In the genomic region with DNA sequence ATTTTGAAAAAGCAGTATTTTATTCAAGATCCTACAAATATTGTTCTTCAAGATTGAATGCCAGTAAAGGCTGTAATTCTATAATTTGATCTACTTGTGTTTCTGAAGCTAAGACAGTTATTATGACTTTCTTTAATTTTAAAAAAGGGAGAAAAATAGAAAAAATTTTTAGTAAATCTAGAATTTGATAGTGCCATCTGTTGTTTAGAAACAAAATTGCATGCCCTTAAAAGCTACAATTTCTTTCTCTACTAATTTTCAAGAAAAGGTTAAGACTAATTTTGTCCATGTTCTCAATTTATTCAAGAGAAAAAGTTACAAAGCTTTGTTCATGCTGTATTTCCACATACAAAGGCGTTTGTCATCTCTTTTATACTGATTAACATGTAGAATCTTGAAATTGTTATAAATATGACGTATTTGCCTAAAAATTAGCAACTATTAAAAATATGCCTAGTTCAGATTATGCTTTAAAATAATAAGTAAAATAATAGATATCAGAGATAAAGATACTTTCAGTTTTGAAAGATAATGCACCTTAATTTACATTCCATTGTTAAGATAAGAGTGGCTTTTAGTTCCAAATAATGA, we compare ENCODE assay signal across 11 cellular contexts. TPM values are rescaled to one million over a fixed set of nuclear protein-coding genes. Genes with fewer than 3 reads are reported as not detected.
DNase-seq lines count a peak whose midpoint lies in the region; ATAC-seq and TF ChIP-seq lines count a peak whose summit lies in the region.
"Had no signal": no experiment of that assay in that cellular context is flagged by ENCODE, and none has a peak within 500 bp of the region (broad histone marks: within the 10 kb centered on the region; RNA-seq: fewer than 3 reads in every experiment).

No MANE protein-coding gene starts in this region.

- no peak overlapping the region for H3K27ac ChIP-seq in WERI-Rb-1

- TF ChIP-seq CTCF in natural killer cell (IDR thresholded peaks at IDR 0.05) (peak; percentile 45), WERI-Rb-1 (IDR thresholded peaks at IDR 0.05; ENCODE audit: low read depth, low read length) (0 out of 2 replicates have a peak, but pooled peaks have one; percentile 13)

- H3K27ac Mint-ChIP-seq in natural killer cell: no peak overlapping the region
- H3K27ac Mint-ChIP-seq in natural killer cell treated with Interleukin-12 subunit alpha and Interleukin-12 subunit beta and Interleukin-15 and Interleukin-18, amount 100 ng/mL, for 72 hours: no peak overlapping the region

- no peak for DNase-seq in natural killer cell
- DNase-seq in natural killer cell treated with Interleukin-12 subunit alpha and Interleukin-12 subunit beta and Interleukin-15 and Interleukin-18, amount 100 ng/mL, for 72 hours (ENCODE audit: low spot score): no peak
- DNase-seq in WERI-Rb-1: no peak
- DNase-seq in inferior parietal cortex (ENCODE audit: extremely low spot score): peak; percentile 26
- DNase-seq in NCI-H1694 treated with DMSO at 0.1 percent for 48 hours (lab: John Stamatoyannopoulos, UW): no peak
- no peak for DNase-seq in NCI-H526 treated with DMSO at 0.1 percent for 48 hours (lab: John Stamatoyannopoulos, UW)
- no peak for DNase-seq in activated naive CD4-positive, alpha-beta T cell (lab: John Stamatoyannopoulos, UW)
- DNase-seq: activated T-cell treated with anti-CD3 and anti-CD28 coated beads, Interleukin-2, amount 50 U/mL, for 1 hour; Calu3 had no signal

- no peak overlapping the region for H3K4me3 Mint-ChIP-seq in natural killer cell
- H3K4me3 Mint-ChIP-seq in natural killer cell treated with Interleukin-12 subunit alpha and Interleukin-12 subunit beta and Interleukin-15 and Interleukin-18, amount 100 ng/mL, for 72 hours: no peak overlapping the region

- no peak overlapping the region for H3K4me3 ChIP-seq in WERI-Rb-1 (ENCODE audit: low read depth, low read length)

- ATAC-seq in natural killer cell (no peak), GM19328 (IDR thresholded peaks at IDR 0.05; ENCODE audit: unreplicated experiment) (no peak)
- ATAC-seq in natural killer cell treated with Interleukin-12 subunit alpha and Interleukin-12 subunit beta and Interleukin-15 and Interleukin-18, amount 100 ng/mL, for 72 hours: no peak
- ATAC-seq: esophagus mucosa had no signal

- intact Hi-C loops in natural killer cell (cut with micrococcal nuclease): no loop called here

- no peaks in the 10 kb centered on the region for H3K36me3 ChIP-seq in WERI-Rb-1

- H3K9me3 ChIP-seq in WERI-Rb-1 (ENCODE audit: severe bottlenecking): peaks cover 3% of the 10 kb centered on the region

- no peaks in the 10 kb centered on the region for H3K27me3 ChIP-seq in WERI-Rb-1 (ENCODE audit: insufficient read depth, low read depth, severe bottlenecking)

- H3K27me3 Mint-ChIP-seq in natural killer cell (ENCODE audit: low read depth in 2 of 2): peaks cover 0 to 7% of the 10 kb centered on the region in 2 donors
- H3K27me3 Mint-ChIP-seq in natural killer cell treated with Interleukin-12 subunit alpha and Interleukin-12 subunit beta and Interleukin-15 and Interleukin-18, amount 100 ng/mL, for 72 hours: peaks cover 6 to 9% of the 10 kb centered on the region in 2 donors

- H3K4me1 Mint-ChIP-seq in natural killer cell: no peaks in the 10 kb centered on the region
- no peaks in the 10 kb centered on the region for H3K4me1 Mint-ChIP-seq in natural killer cell treated with Interleukin-12 subunit alpha and Interleukin-12 subunit beta and Interleukin-15 and Interleukin-18, amount 100 ng/mL, for 72 hours (ENCODE audit: low read depth in 2 of 2)

- H3K36me3 Mint-ChIP-seq in natural killer cell: no peaks in the 10 kb centered on the region
- H3K36me3 Mint-ChIP-seq in natural killer cell treated with Interleukin-12 subunit alpha and Interleukin-12 subunit beta and Interleukin-15 and Interleukin-18, amount 100 ng/mL, for 72 hours: no peaks in the 10 kb centered on the region

- H3K9me3 Mint-ChIP-seq in natural killer cell: no peaks in the 10 kb centered on the region
- H3K9me3 Mint-ChIP-seq in natural killer cell treated with Interleukin-12 subunit alpha and Interleukin-12 subunit beta and Interleukin-15 and Interleukin-18, amount 100 ng/mL, for 72 hours: peaks cover 3% of the 10 kb centered on the region

RNA-seq across cellular contexts. Expression of gene MMRN1, which starts 25.6 kb away (rescaled TPM):
- 1 to 10 TPM; 1.2 to 2.0 (median 1.8) TPM for total RNA-seq in natural killer cell
- total RNA-seq in natural killer cell treated with Interleukin-12 subunit alpha and Interleukin-12 subunit beta and Interleukin-15 and Interleukin-18, amount 100 ng/mL, for 72 hours: under 1 TPM; 0.17 to 0.31 TPM
- total RNA-seq: Calu3 had no signal

RNA-seq across cellular contexts. Expression of gene SNCA, which starts 32.1 kb away (rescaled TPM):
- total RNA-seq in natural killer cell: 1 to 10 TPM in 2 of 3 donors, under 1 TPM in 1; 0.58 to 2.0 (median 1.2) TPM
- 10 to 100 TPM in 1 of 2 donors, 1 to 10 TPM in 1; 6.2 to 19.8 TPM for total RNA-seq in natural killer cell treated with Interleukin-12 subunit alpha and Interleukin-12 subunit beta and Interleukin-15 and Interleukin-18, amount 100 ng/mL, for 72 hours
